Comparison of ENCODE assay signal across 1 cellular context in the genomic region with DNA sequence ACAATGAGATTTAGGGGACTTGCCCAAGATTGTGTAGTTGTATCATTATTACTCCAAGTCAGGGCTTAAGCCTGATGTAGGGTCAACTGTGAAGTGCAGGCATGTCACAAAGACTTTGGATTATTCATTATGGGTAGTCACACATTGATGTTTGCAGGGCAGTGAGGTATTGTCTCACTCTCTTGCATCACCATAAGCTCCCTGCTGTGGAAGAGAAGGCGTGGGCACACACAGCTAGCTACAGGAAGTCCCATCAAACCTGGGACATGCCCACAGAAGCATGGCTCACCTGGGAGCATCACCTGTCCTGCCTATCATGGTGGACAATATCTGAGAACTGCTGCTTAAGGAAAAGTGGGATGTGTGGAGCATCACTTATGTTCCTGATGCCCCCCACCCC.
TF ChIP-seq lines count a peak whose summit lies in the region.

No MANE protein-coding gene starts in this region.

TF ChIP-seq in GM23338, 12 proteins besides CTCF, POLR2A, EP300 and RAD21 (continued from another document):
- no peak for TF ChIP-seq REST (IDR thresholded peaks at IDR 0.05; ENCODE audit: unreplicated experiment)
- no peak for TF ChIP-seq ZNF114 (CRISPR knock-in tag; IDR thresholded peaks at IDR 0.05)
- TF ChIP-seq ZNF331 (CRISPR knock-in tag; IDR thresholded peaks at IDR 0.05; ENCODE audit: low read depth): no peak
- TF ChIP-seq, protein P1, sequence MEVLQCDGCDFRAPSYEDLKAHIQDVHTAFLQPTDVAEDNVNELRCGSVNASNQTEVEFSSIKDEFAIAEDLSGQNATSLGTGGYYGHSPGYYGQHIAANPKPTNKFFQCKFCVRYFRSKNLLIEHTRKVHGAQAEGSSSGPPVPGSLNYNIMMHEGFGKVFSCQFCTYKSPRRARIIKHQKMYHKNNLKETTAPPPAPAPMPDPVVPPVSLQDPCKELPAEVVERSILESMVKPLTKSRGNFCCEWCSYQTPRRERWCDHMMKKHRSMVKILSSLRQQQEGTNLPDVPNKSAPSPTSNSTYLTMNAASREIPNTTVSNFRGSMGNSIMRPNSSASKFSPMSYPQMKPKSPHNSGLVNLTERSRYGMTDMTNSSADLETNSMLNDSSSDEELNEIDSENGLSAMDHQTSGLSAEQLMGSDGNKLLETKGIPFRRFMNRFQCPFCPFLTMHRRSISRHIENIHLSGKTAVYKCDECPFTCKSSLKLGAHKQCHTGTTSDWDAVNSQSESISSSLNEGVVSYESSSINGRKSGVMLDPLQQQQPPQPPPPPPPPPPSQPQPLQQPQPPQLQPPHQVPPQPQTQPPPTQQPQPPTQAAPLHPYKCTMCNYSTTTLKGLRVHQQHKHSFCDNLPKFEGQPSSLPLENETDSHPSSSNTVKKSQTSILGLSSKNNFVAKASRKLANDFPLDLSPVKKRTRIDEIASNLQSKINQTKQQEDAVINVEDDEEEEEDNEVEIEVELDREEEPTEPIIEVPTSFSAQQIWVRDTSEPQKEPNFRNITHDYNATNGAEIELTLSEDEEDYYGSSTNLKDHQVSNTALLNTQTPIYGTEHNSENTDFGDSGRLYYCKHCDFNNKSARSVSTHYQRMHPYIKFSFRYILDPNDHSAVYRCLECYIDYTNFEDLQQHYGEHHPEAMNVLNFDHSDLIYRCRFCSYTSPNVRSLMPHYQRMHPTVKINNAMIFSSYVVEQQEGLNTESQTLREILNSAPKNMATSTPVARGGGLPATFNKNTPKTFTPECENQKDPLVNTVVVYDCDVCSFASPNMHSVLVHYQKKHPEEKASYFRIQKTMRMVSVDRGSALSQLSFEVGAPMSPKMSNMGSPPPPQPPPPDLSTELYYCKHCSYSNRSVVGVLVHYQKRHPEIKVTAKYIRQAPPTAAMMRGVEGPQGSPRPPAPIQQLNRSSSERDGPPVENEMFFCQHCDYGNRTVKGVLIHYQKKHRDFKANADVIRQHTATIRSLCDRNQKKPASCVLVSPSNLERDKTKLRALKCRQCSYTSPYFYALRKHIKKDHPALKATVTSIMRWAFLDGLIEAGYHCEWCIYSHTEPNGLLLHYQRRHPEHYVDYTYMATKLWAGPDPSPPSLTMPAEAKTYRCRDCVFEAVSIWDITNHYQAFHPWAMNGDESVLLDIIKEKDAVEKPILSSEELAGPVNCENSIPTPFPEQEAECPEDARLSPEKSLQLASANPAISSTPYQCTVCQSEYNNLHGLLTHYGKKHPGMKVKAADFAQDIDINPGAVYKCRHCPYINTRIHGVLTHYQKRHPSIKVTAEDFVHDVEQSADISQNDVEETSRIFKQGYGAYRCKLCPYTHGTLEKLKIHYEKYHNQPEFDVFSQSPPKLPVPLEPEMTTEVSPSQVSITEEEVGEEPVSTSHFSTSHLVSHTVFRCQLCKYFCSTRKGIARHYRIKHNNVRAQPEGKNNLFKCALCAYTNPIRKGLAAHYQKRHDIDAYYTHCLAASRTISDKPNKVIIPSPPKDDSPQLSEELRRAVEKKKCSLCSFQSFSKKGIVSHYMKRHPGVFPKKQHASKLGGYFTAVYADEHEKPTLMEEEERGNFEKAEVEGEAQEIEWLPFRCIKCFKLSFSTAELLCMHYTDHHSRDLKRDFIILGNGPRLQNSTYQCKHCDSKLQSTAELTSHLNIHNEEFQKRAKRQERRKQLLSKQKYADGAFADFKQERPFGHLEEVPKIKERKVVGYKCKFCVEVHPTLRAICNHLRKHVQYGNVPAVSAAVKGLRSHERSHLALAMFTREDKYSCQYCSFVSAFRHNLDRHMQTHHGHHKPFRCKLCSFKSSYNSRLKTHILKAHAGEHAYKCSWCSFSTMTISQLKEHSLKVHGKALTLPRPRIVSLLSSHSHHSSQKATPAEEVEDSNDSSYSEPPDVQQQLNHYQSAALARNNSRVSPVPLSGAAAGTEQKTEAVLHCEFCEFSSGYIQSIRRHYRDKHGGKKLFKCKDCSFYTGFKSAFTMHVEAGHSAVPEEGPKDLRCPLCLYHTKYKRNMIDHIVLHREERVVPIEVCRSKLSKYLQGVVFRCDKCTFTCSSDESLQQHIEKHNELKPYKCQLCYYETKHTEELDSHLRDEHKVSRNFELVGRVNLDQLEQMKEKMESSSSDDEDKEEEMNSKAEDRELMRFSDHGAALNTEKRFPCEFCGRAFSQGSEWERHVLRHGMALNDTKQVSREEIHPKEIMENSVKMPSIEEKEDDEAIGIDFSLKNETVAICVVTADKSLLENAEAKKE (CRISPR knock-in tag; IDR thresholded peaks at IDR 0.05): no peak
- no peak for TF ChIP-seq POLR2AphosphoS5 (IDR thresholded peaks at IDR 0.05; ENCODE audit: low read depth)
- no peak for TF ChIP-seq STAT1 (IDR thresholded peaks at IDR 0.05; ENCODE audit: unreplicated experiment)
- no peak for TF ChIP-seq EZH2phosphoT487 (IDR thresholded peaks at IDR 0.05; ENCODE audit: unreplicated experiment)
- TF ChIP-seq JUNB (IDR thresholded peaks at IDR 0.05; ENCODE audit: unreplicated experiment): no peak
- no peak for TF ChIP-seq NANOG (IDR thresholded peaks at IDR 0.05; ENCODE audit: borderline replicate concordance)
- TF ChIP-seq ETS1 (IDR thresholded peaks at IDR 0.05): no peak
- no peak for TF ChIP-seq EZH2 (IDR thresholded peaks at IDR 0.05; ENCODE audit: low read depth, unreplicated experiment)
TF ChIP-seq in GM23338: peak in this region for 0.
